In genomic region chr18:4284528-4284927, GRCh38 we compare ENCODE assay signal across 21 cellular contexts.
"Had no signal": no experiment of that assay in that cellular context is flagged by ENCODE, and none has a peak within 500 bp of the region (broad histone marks: within the 10 kb centered on the region; RNA-seq: fewer than 3 reads in every experiment).

No MANE protein-coding gene starts in this region.

- H3K36me3 Mint-ChIP-seq: natural killer cell, type B pancreatic cell had no signal

- H2AFZ ChIP-seq: hepatocyte had no signal

- H3K27me3 Mint-ChIP-seq: type B pancreatic cell had no signal

- H3K4me3 ChIP-seq: colonic mucosa, hepatocyte, mucosa of descending colon, ovary, right atrium auricular region, sigmoid colon, skin epidermis, stomach, thoracic aorta had no signal

- H3K27ac Mint-ChIP-seq: natural killer cell, type B pancreatic cell had no signal

- H3K9me3 ChIP-seq: colonic mucosa, mucosa of descending colon, ovary, right atrium auricular region, sigmoid colon, stomach, thoracic aorta had no signal

- H3K27me3 ChIP-seq: colonic mucosa, foreskin keratinocyte, hepatocyte, ovary, right atrium auricular region, stomach had no signal

- H3K4me1 ChIP-seq: colonic mucosa, foreskin keratinocyte, right atrium auricular region, sigmoid colon, stomach had no signal

- H3K79me2 ChIP-seq: hepatocyte had no signal

- H3K4me3 Mint-ChIP-seq: endodermal cell, natural killer cell, type B pancreatic cell had no signal

- H3K36me3 ChIP-seq: colonic mucosa, ovary, right atrium auricular region, sigmoid colon, stomach, thoracic aorta had no signal

- H3K27ac ChIP-seq: colonic mucosa, foreskin keratinocyte, hepatocyte, ovary, right atrium auricular region, sigmoid colon, skin epidermis, stomach, thoracic aorta had no signal

- ATAC-seq: foreskin keratinocyte, left colon, mucosa of descending colon, natural killer cell had no signal

- H3K4me2 ChIP-seq: hepatocyte had no signal

- H3K9me3 Mint-ChIP-seq: endodermal cell, type B pancreatic cell had no signal

- H3K4me1 Mint-ChIP-seq: natural killer cell had no signal

- DNase-seq: colonic mucosa; dermis blood vessel endothelial cell; effector CD4-positive, alpha-beta T cell; endodermal cell; erythroblast; foreskin keratinocyte; head of caudate nucleus; left colon; mucosa of descending colon; natural killer cell; nucleus accumbens; ovary; sigmoid colon; stimulated activated naive CD4-positive, alpha-beta T cell; stomach; substantia nigra had no signal
